In genomic region chr11:77174559-77174958, GRCh38 we compare ENCODE assay signal across 22 cellular contexts. TPM values are rescaled to one million over a fixed set of nuclear protein-coding genes. Genes with fewer than 3 reads are reported as not detected.
DNase-seq lines count a peak whose midpoint lies in the region; ATAC-seq, FAIRE-seq and TF ChIP-seq lines count a peak whose summit lies in the region.
"Had no signal": no experiment of that assay in that cellular context is flagged by ENCODE, and none has a peak within 500 bp of the region (broad histone marks: within the 10 kb centered on the region; RNA-seq: fewer than 3 reads in every experiment).

No MANE protein-coding gene starts in this region.

- no peak for FAIRE-seq in HepG2 (lab: Jason Lieb, UNC)
- FAIRE-seq: small intestine had no signal

- no peak overlapping the region for H3K27ac Mint-ChIP-seq in T-helper 17 cell
- H3K27ac Mint-ChIP-seq: activated CD4-positive, alpha-beta T cell treated with anti-CD3 and anti-CD28 coated beads, Interleukin-2, amount 10 ng/mL, durations not matched to agents 24 days and 14 days; HFFc6 had no signal

- in situ Hi-C loops in HepG2 (cut with HindIII; ENCODE audit: extremely low pct_ligation_motif_present, low pct_unique_long_range_greater_than_20kb): no loop called here

- H3K4me2 ChIP-seq in HepG2 (ENCODE audit: low read depth, low read length): no peak overlapping the region
- H3K4me2 ChIP-seq: KMS-11 had no signal

- CTCF ChIA-PET in HepG2 (lab: Yijun Ruan, JAX; ENCODE audit: low intra/inter-chr PET ratio, low total read pairs): interaction anchor here (1.3 kb wide), 1 partner anchor 47 kb away, joined by 4 read pairs; no protein-coding TSS in a partner anchor

- no peak overlapping the region for H3K4me3 Mint-ChIP-seq in T-helper 17 cell
- H3K4me3 Mint-ChIP-seq: activated CD4-positive, alpha-beta T cell treated with anti-CD3 and anti-CD28 coated beads, Interleukin-2, amount 10 ng/mL, durations not matched to agents 24 days and 14 days; HFFc6 had no signal

- H3K4me1 ChIP-seq in HepG2 (ENCODE audit: insufficient read depth, low read length): peaks cover 56% of the 10 kb centered on the region
- H3K4me1 ChIP-seq: vagina had no signal

- H3K27me3 ChIP-seq in HepG2 (ENCODE audit: control insufficient read depth in 1 of 2, insufficient read depth in 2 of 2, low read length in 2 of 2): no peaks in the 10 kb centered on the region
- H3K27me3 ChIP-seq: vagina had no signal

- no peaks in the 10 kb centered on the region for H3K9me3 ChIP-seq in HepG2 (ENCODE audit: low read length)
- H3K9me3 ChIP-seq in T-helper 17 cell (ENCODE audit: control insufficient read depth, low read length, poor library complexity, severe bottlenecking): no peaks in the 10 kb centered on the region
- H3K9me3 ChIP-seq: vagina had no signal

- TF ChIP-seq EP300 in Ishikawa (IDR thresholded peaks at IDR 0.05; ENCODE audit: borderline replicate concordance) (peak; percentile 57; the same call in 1 of the 2 replicates), HepG2 (IDR thresholded peaks at IDR 0.05; ENCODE audit: low read depth in 2 of 2, low read length in 2 of 2) (no peak), HepG2 (CRISPR knock-in tag; IDR thresholded peaks at IDR 0.05; ENCODE audit: borderline replicate concordance) (no peak)

- no peak overlapping the region for H2AFZ ChIP-seq in HepG2 (ENCODE audit: low read length)

- no peaks in the 10 kb centered on the region for H3K36me3 Mint-ChIP-seq in T-helper 17 cell (ENCODE audit: low read depth)
- H3K36me3 Mint-ChIP-seq: naive B cell had no signal

- TF ChIP-seq POLR2A in HepG2 (IDR thresholded peaks at IDR 0.05; ENCODE audit: insufficient read depth in 1 of 2, low read depth in 2 of 2, low read length in 2 of 2): no peak

- no peaks in the 10 kb centered on the region for H3K79me2 ChIP-seq in HepG2 (ENCODE audit: insufficient read depth, low read length)

- WGBS in HepG2 (ENCODE audit: low lambda C conversion rate): 88% methylated on average over 9 of the region's 16 CpGs

- TF ChIP-seq RAD21 in Ishikawa (IDR thresholded peaks at IDR 0.05; ENCODE audit: low read depth): no peak
- TF ChIP-seq RAD21 in HepG2 (CRISPR knock-in tag; IDR thresholded peaks at IDR 0.05): no peak

- H3K27ac ChIP-seq in HepG2 (ENCODE audit: extremely low read length, insufficient read depth, low read length): no peak overlapping the region
- H3K27ac ChIP-seq: KMS-11, vagina had no signal

- peak; percentile 11 for DNase-seq in COR-L47 (lab: John Stamatoyannopoulos, UW)
- peak; percentile 88 for DNase-seq in NCI-H774 (lab: John Stamatoyannopoulos, UW)
- no peak for DNase-seq in HepG2 (ENCODE audit: low spot score)
- DNase-seq in NCI-H1436 treated with DMSO at 0.1 percent for 48 hours (lab: John Stamatoyannopoulos, UW): no peak
- DNase-seq in T-helper 17 cell: no peak
- DNase-seq: activated CD4-positive, alpha-beta T cell treated with anti-CD3 and anti-CD28 coated beads, Interleukin-2, amount 10 ng/mL, durations not matched to agents 24 days and 14 days; activated CD8-positive, alpha-beta memory T cell treated with anti-CD3 and anti-CD28 coated beads, Interleukin-2, amount 50 U/mL, for 48 hours; activated gamma-delta T cell treated with Interleukin-2 at 50 U/mL for 16 hours; effector CD8-positive, alpha-beta T cell; GDM1; glutamatergic neuron; HFFc6; naive B cell; NCI-H1436; NCI-H526; small intestine; stimulated activated CD8-positive, alpha-beta memory T cell treated with anti-CD3 and anti-CD28 coated beads, Interleukin-4, amount 100 ng/mL, for 48 hours had no signal

- ATAC-seq in HepG2 (no peak), GM19467 (IDR thresholded peaks at IDR 0.05; ENCODE audit: unreplicated experiment) (no peak), T-helper 17 cell (no peak)

- no TSS peak for BruUV-seq in HepG2 (replicated peaks; lab: Mats Ljungman, UMichigan)

- H3K4me1 Mint-ChIP-seq in T-helper 17 cell: peaks cover 8% of the 10 kb centered on the region
- H3K4me1 Mint-ChIP-seq: activated CD4-positive, alpha-beta T cell treated with anti-CD3 and anti-CD28 coated beads, Interleukin-2, amount 10 ng/mL, durations not matched to agents 24 days and 14 days had no signal

- no peak overlapping the region for H3K4me3 ChIP-seq in HepG2 (replicated peaks in 1 of 3; ENCODE audit: insufficient read depth in 1 of 3, low read depth in 2 of 3, low read length in 3 of 3)
- H3K4me3 ChIP-seq: vagina had no signal

- no peaks in the 10 kb centered on the region for H3K36me3 ChIP-seq in HepG2 (replicated peaks in 1 of 2; ENCODE audit: control insufficient read depth in 1 of 2, insufficient read depth in 2 of 2, low read length in 2 of 2)
- H3K36me3 ChIP-seq: vagina had no signal

- no peaks in the 10 kb centered on the region for H4K20me1 ChIP-seq in HepG2 (ENCODE audit: insufficient read depth, low read length)

- no peak for TF ChIP-seq CTCF in HepG2 (CRISPR knock-in tag; IDR thresholded peaks at IDR 0.05)

- POLR2A ChIA-PET in HepG2 (lab: Yijun Ruan, JAX): interaction anchor here (1.1 to 2.6 kb wide), 4 partner anchors 30 to 413 kb away, joined by 3 to 12 read pairs (median 4); partner anchors contain the start of gene MYO7A

- intact Hi-C loops in HepG2 (cut with micrococcal nuclease; ENCODE audit: unreplicated experiment): no loop called here

- H3K27me3 Mint-ChIP-seq in T-helper 17 cell: no peaks in the 10 kb centered on the region
- H3K27me3 Mint-ChIP-seq: activated CD4-positive, alpha-beta T cell treated with anti-CD3 and anti-CD28 coated beads, Interleukin-2, amount 10 ng/mL, durations not matched to agents 24 days and 14 days; progenitor cell of endocrine pancreas had no signal

- no peak overlapping the region for H3K9ac ChIP-seq in HepG2 (ENCODE audit: insufficient read depth, low read depth, low read length)
- H3K9ac ChIP-seq: KMS-11 had no signal

TF ChIP-seq in Ishikawa, 13 proteins besides CTCF, POLR2A, EP300 and RAD21:
- TF ChIP-seq YY1 (IDR thresholded peaks at IDR 0.05; ENCODE audit: low read depth) (no peak), NFIC (IDR thresholded peaks at IDR 0.05) (peak; percentile 99), ZBTB7A (IDR thresholded peaks at IDR 0.05; ENCODE audit: low read depth) (no peak), TCF12 (IDR thresholded peaks at IDR 0.05; ENCODE audit: low read depth) (peak; percentile 93), TEAD4 (IDR thresholded peaks at IDR 0.05) (peak; percentile 60), TAF1 (IDR thresholded peaks at IDR 0.05; ENCODE audit: low read depth) (no peak)
- TF ChIP-seq, protein P1, sequence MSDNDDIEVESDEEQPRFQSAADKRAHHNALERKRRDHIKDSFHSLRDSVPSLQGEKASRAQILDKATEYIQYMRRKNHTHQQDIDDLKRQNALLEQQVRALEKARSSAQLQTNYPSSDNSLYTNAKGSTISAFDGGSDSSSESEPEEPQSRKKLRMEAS (IDR thresholded peaks at IDR 0.05): peak; percentile 84

TF ChIP-seq in HepG2, 621 proteins besides CTCF, POLR2A, EP300 and RAD21 (continues in another document):
- TF ChIP-seq JUN (CRISPR knock-in tag; IDR thresholded peaks at IDR 0.05): no peak
- no peak for TF ChIP-seq ZNF34 (CRISPR knock-in tag; IDR thresholded peaks at IDR 0.05; ENCODE audit: borderline replicate concordance)
- TF ChIP-seq ISX (CRISPR knock-in tag; conservative IDR thresholded peaks at IDR 0.05): no peak
- TF ChIP-seq TEAD3 (CRISPR knock-in tag; optimal IDR thresholded peaks at IDR 0.05; ENCODE audit: borderline replicate concordance): no peak
- TF ChIP-seq ZNF564 (CRISPR knock-in tag; IDR thresholded peaks at IDR 0.05): no peak
- no peak for TF ChIP-seq NR2C2 (CRISPR knock-in tag; IDR thresholded peaks at IDR 0.05; ENCODE audit: borderline replicate concordance)
- no peak for TF ChIP-seq GPN1 (CRISPR knock-in tag; IDR thresholded peaks at IDR 0.05; ENCODE audit: borderline replicate concordance)
- TF ChIP-seq, protein P2, sequence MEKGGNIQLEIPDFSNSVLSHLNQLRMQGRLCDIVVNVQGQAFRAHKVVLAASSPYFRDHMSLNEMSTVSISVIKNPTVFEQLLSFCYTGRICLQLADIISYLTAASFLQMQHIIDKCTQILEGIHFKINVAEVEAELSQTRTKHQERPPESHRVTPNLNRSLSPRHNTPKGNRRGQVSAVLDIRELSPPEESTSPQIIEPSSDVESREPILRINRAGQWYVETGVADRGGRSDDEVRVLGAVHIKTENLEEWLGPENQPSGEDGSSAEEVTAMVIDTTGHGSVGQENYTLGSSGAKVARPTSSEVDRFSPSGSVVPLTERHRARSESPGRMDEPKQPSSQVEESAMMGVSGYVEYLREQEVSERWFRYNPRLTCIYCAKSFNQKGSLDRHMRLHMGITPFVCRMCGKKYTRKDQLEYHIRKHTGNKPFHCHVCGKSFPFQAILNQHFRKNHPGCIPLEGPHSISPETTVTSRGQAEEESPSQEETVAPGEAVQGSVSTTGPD (CRISPR knock-in tag; IDR thresholded peaks at IDR 0.05): no peak
- TF ChIP-seq NR2F1 (CRISPR knock-in tag; IDR thresholded peaks at IDR 0.05): no peak
- TF ChIP-seq ZBTB38 (CRISPR knock-in tag; IDR thresholded peaks at IDR 0.05): 0 out of 2 replicates have a peak, but pooled peaks have one; percentile 28

RNA-seq across cellular contexts. Expression of gene MYO7A, which starts 46.5 kb away (rescaled TPM):
- 3.6 and 7.5 TPM in 2 replicates for total RNA-seq in HepG2 (2016; rRNA removed; fragmentation: Illumina TruSeq; extraction: Trizol)
- total RNA-seq in HepG2 (2016; cell fraction: cytosol; rRNA removed; fragmentation: Illumina TruSeq; extraction: Trizol; ENCODE audit: low read depth): 2.3 and 3.1 TPM in 2 replicates
- 3.4 and 8.0 TPM in 2 replicates for total RNA-seq in HepG2 (2016; cell fraction: insoluble cytoplasmic fraction; rRNA removed; fragmentation: Illumina TruSeq; extraction: Trizol)
- total RNA-seq in HepG2 (2016; cell fraction: membrane; rRNA removed; fragmentation: Illumina TruSeq; extraction: Trizol): 1.8 and 1.9 TPM in 2 replicates
- 10.5 and 15.0 TPM in 2 replicates for total RNA-seq in HepG2 (2016; cell fraction: nucleus; rRNA removed; fragmentation: Illumina TruSeq; extraction: Trizol)
- polyA plus RNA-seq in HepG2 (2011; rRNA removed): 8.1 and 10.0 TPM in 2 replicates
- polyA plus RNA-seq in HepG2 (2011; cell fraction: cytosol; rRNA removed): 3.1 and 3.5 TPM in 2 replicates
- 71.3 and 112 TPM in 2 replicates for polyA plus RNA-seq in HepG2 (2011; cell fraction: nucleus; rRNA removed)
- 5.5 and 8.4 TPM in 2 replicates for polyA plus RNA-seq in HepG2 (2012)
- polyA plus RNA-seq in HepG2 (2016; cell fraction: cytosol; fragmentation: Illumina TruSeq; extraction: Trizol; ENCODE audit: low read depth): 0.23 and 0.45 TPM in 2 replicates
- polyA plus RNA-seq in HepG2 (2016; cell fraction: insoluble cytoplasmic fraction; fragmentation: Illumina TruSeq; extraction: Trizol; ENCODE audit: low read depth): 3.0 and 3.3 TPM in 2 replicates
- 0.84 and 0.94 TPM in 2 replicates for polyA plus RNA-seq in HepG2 (2016; cell fraction: membrane; fragmentation: Illumina TruSeq; extraction: Trizol; ENCODE audit: low read depth)
- 37.9 and 40.7 TPM in 2 replicates for polyA plus RNA-seq in HepG2 (2016; cell fraction: nucleus; fragmentation: Illumina TruSeq; extraction: Trizol; ENCODE audit: insufficient read depth, low read depth)
- 0.16 and 9.9 TPM in 2 replicates for polyA minus RNA-seq in HepG2 (2011; rRNA and poly(A)+ RNA removed; ENCODE audit: low replicate concordance)
- 3.9 and 4.2 TPM in 2 replicates for polyA minus RNA-seq in HepG2 (2011; cell fraction: cytosol; rRNA and poly(A)+ RNA removed)
- 17.3 and 17.4 TPM in 2 replicates for polyA minus RNA-seq in HepG2 (2011; cell fraction: nucleus; rRNA and poly(A)+ RNA removed)
- total RNA-seq in T-helper 17 cell: 1 to 10 TPM in 1 of 2 donors, under 1 TPM in 1; 0.57 to 1.7 TPM

Comparison
In these comparisons a context has a peak if more than half of its experiments do, and no peak if none do; other contexts are left out.
1. DNase-seq: peak in COR-L47 (single experiment) and NCI-H774 (single experiment); none in HepG2 (single experiment), NCI-H1436 treated with DMSO at 0.1 percent for 48 hours (single experiment) and T-helper 17 cell (0 of 3).